11 cellular contexts compared by ENCODE assay signal in genomic region chr6:82396964-82397761, GRCh38. TPM values are rescaled to one million over a fixed set of nuclear protein-coding genes. Genes with fewer than 3 reads are reported as not detected.
DNase-seq lines count a peak whose midpoint lies in the region; TF ChIP-seq lines count a peak whose summit lies in the region.
"Had no signal": no experiment of that assay in that cellular context is flagged by ENCODE, and none has a peak within 500 bp of the region (broad histone marks: within the 10 kb centered on the region; RNA-seq: fewer than 3 reads in every experiment).

No MANE protein-coding gene starts in this region.

- H3K9me3 ChIP-seq in GM23248 (ENCODE audit: low read depth) (no peaks in the 10 kb centered on the region), fibroblast of lung (ENCODE audit: control insufficient read depth, insufficient read depth, low read depth, low read length) (no peaks in the 10 kb centered on the region), neural progenitor cell (ENCODE audit: low read depth) (no peaks in the 10 kb centered on the region)
- H3K9me3 ChIP-seq: BLaER1, thoracic aorta had no signal

- H2AFZ ChIP-seq in GM23248: no peak overlapping the region
- no peak overlapping the region for H2AFZ ChIP-seq in fibroblast of lung (ENCODE audit: low read length)
- H2AFZ ChIP-seq in neural progenitor cell (replicated peaks): no peak overlapping the region

- H3K9ac ChIP-seq in GM23248: no peak overlapping the region
- H3K9ac ChIP-seq in fibroblast of lung (ENCODE audit: insufficient read depth, low read length): no peak overlapping the region
- no peak overlapping the region for H3K9ac ChIP-seq in neural progenitor cell
- H3K9ac ChIP-seq: BLaER1 had no signal

- H3K27me3 ChIP-seq in GM23248 (replicated peaks; ENCODE audit: insufficient read depth) (no peaks in the 10 kb centered on the region), fibroblast of lung (ENCODE audit: control insufficient read depth, insufficient read depth, low read length) (no peaks in the 10 kb centered on the region), neural progenitor cell (no peaks in the 10 kb centered on the region)
- H3K27me3 ChIP-seq: BLaER1 had no signal

- POLR2A ChIA-PET in RWPE1 (lab: Yijun Ruan, JAX; ENCODE audit: low non-redundant PET): interaction anchor here (0.7 kb wide), 1 partner anchor 149 kb away, joined by 3 read pairs; no protein-coding TSS in a partner anchor

- DNase-seq in A172 (ENCODE audit: low spot score) (peak; percentile 95), GM23248 (peak; percentile 95), RWPE1 (ENCODE audit: low spot score) (peak; percentile 83), fibroblast of lung (ENCODE audit: low read depth in 2 of 2) (peak; percentile 90 to 98), GM19238 (ENCODE audit: insufficient read length, low spot score) (no peak), NCI-H524 (lab: John Stamatoyannopoulos, UW) (no peak), SKM-1 (lab: John Stamatoyannopoulos, UW; ENCODE audit: unreplicated experiment) (no peak), neural progenitor cell (ENCODE audit: low spot score) (no peak)
- DNase-seq: Right ventricle myocardium superior had no signal

- TF ChIP-seq CTCF in RWPE1 (conservative IDR thresholded peaks at IDR 0.05; ENCODE audit: low read depth): no peak
- no peak for TF ChIP-seq CTCF in fibroblast of lung (conservative IDR thresholded peaks at IDR 0.05 in 1 of 2, IDR thresholded peaks at IDR 0.05 in 1 of 2; ENCODE audit: low read depth in 1 of 2, low read length in 2 of 2)
- TF ChIP-seq CTCF in neural progenitor cell (IDR thresholded peaks at IDR 0.05): no peak

- H3K79me2 ChIP-seq in GM23248 (ENCODE audit: insufficient read depth) (no peaks in the 10 kb centered on the region), fibroblast of lung (ENCODE audit: control insufficient read depth, insufficient read depth, low read length) (no peaks in the 10 kb centered on the region), neural progenitor cell (ENCODE audit: low read depth) (no peaks in the 10 kb centered on the region)

- peak overlapping the region; percentile 70 for H3K4me2 ChIP-seq in GM23248 (ENCODE audit: unreplicated experiment)
- peak overlapping the region; percentile 39 for H3K4me2 ChIP-seq in fibroblast of lung (ENCODE audit: extremely low read depth, insufficient read depth, low read length)
- H3K4me2 ChIP-seq in neural progenitor cell: no peak overlapping the region
- H3K4me2 ChIP-seq: BLaER1 had no signal

- no peak overlapping the region for H3K27ac Mint-ChIP-seq in neural progenitor cell

- H3K27ac ChIP-seq in GM23248 (peak overlapping the region; percentile 56), RWPE1 (peak overlapping the region; percentile 82), fibroblast of lung (ENCODE audit: insufficient read depth, low read length) (no peak overlapping the region), neural progenitor cell (no peak overlapping the region)
- H3K27ac ChIP-seq: BLaER1 had no signal

- H3K4me1 ChIP-seq in GM23248 (ENCODE audit: insufficient read depth) (peaks cover 32% of the 10 kb centered on the region), fibroblast of lung (ENCODE audit: control insufficient read depth, extremely low read depth, insufficient read depth, low read length) (peaks cover 13% of the 10 kb centered on the region), neural progenitor cell (no peaks in the 10 kb centered on the region)
- H3K4me1 ChIP-seq: BLaER1 had no signal

- 27 to 38% methylated on average over 1 of the region's 1 CpG for WGBS in GM23248 (ENCODE audit: low coverage in 1 of 2, low lambda C conversion rate in 2 of 2, missing lambda C conversion rate in 2 of 2), 2 experiments

- H3K36me3 ChIP-seq in GM23248 (ENCODE audit: low read depth) (no peaks in the 10 kb centered on the region), fibroblast of lung (ENCODE audit: control insufficient read depth, insufficient read depth, low read length) (no peaks in the 10 kb centered on the region), neural progenitor cell (no peaks in the 10 kb centered on the region)
- H3K36me3 ChIP-seq: BLaER1, thoracic aorta had no signal

- H3K9me3 Mint-ChIP-seq in neural progenitor cell: peaks cover 2% of the 10 kb centered on the region

- CTCF ChIA-PET in RWPE1 (lab: Yijun Ruan, JAX): interaction anchor here (0.8 to 1.1 kb wide), 2 partner anchors 15 to 32 kb away, joined by 3 to 6 read pairs; no protein-coding TSS in a partner anchor

- in situ Hi-C loops in GM23248 (cut with MboI): no loop called here

- H3K27me3 Mint-ChIP-seq in neural progenitor cell (ENCODE audit: insufficient read depth, low read depth): no peaks in the 10 kb centered on the region

- H3F3A ChIP-seq in GM23248 (ENCODE audit: insufficient read depth) (peaks cover 39% of the 10 kb centered on the region), neural progenitor cell (ENCODE audit: low read depth) (no peaks in the 10 kb centered on the region)

- no peak overlapping the region for H3K4me3 Mint-ChIP-seq in neural progenitor cell

- H4K20me1 ChIP-seq in GM23248 (ENCODE audit: insufficient read depth) (no peaks in the 10 kb centered on the region), fibroblast of lung (ENCODE audit: control insufficient read depth, extremely low read depth, insufficient read depth, low read length) (no peaks in the 10 kb centered on the region), neural progenitor cell (ENCODE audit: low read depth) (no peaks in the 10 kb centered on the region)
- H4K20me1 ChIP-seq: BLaER1 had no signal

- H3K36me3 Mint-ChIP-seq in neural progenitor cell: peaks cover 25% of the 10 kb centered on the region

- H3K4me3 ChIP-seq in GM23248 (peak overlapping the region; percentile 30), fibroblast of lung (replicated peaks in 1 of 4; ENCODE audit: control extremely low read depth in 1 of 4, insufficient read depth in 1 of 4, low read depth in 3 of 4, low read length in 4 of 4) (no peak overlapping the region), neural progenitor cell (no peak overlapping the region)
- H3K4me3 ChIP-seq: BLaER1, thoracic aorta had no signal

- no peaks in the 10 kb centered on the region for H3K4me1 Mint-ChIP-seq in neural progenitor cell

- no peaks in the 10 kb centered on the region for H3K9me2 ChIP-seq in GM23248 (ENCODE audit: insufficient read depth)

RNA-seq across cellular contexts. Expression of gene TPBG, which starts 33.5 kb away (rescaled TPM):
- total RNA-seq in A172 (2014; rRNA removed; shearing (Covaris generic)): 12.4 and 17.7 TPM in 2 replicates
- total RNA-seq in GM23248 (2014; rRNA removed; shearing (Covaris generic)): 153 and 174 TPM in 2 replicates
- polyA plus RNA-seq in GM23248 (2016; fragmentation: Nextera tagmentation; extraction: Ambion mirVana): 125 and 127 TPM in 2 replicates
- total RNA-seq in fibroblast of lung: 24.9 and 31.0 TPM in 2 replicates
- 54.6 and 60.6 TPM in 2 replicates for polyA plus RNA-seq in fibroblast of lung
- polyA plus RNA-seq in fibroblast of lung (2012): 42.7 and 61.3 TPM in 2 replicates
- polyA minus RNA-seq in fibroblast of lung (ENCODE audit: low replicate concordance): 22.7 and 27.5 TPM in 2 replicates
- total RNA-seq in neural progenitor cell (ENCODE audit: low replicate concordance): 362 and 601 TPM in 2 replicates

Comparison
In these comparisons a context has a peak if more than half of its experiments do, and no peak if none do; other contexts are left out.
1. DNase-seq: peak in A172 (single experiment), GM23248 (single experiment), RWPE1 (single experiment) and fibroblast of lung (2 of 2); none in GM19238 (single experiment), NCI-H524 (0 of 2), SKM-1 (single experiment) and neural progenitor cell (single experiment).
2. H3K27ac ChIP-seq: peak in GM23248 (single experiment) and RWPE1 (single experiment); none in fibroblast of lung (single experiment) and neural progenitor cell (single experiment).